In the genomic region with DNA sequence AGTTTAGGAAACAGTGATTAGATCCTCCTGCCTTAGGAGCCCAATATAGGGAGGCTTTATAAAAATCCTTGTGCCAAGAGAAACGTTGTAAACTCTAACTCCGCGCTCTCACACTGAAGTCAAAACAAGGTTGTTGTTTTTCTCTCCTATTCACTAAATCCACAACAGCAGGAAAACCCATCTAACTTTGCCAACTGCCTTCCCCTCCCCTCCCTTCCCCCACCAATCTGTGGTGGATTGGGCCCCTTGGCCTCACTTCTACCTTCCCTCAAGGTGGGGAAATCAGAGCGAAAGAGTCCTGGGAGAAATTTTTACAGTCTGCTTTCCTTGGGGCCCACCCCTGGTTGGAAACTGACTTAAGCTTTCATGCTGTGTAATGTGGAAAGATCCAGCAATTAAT, we compare ENCODE assay signal across 8 cellular contexts. TPM values are rescaled to one million over a fixed set of nuclear protein-coding genes. Genes with fewer than 3 reads are reported as not detected.
A peak's percentile ranks its signal among the peaks of the same experiment; 100 is the strongest.
DNase-seq lines count a peak whose midpoint lies in the region; ATAC-seq, FAIRE-seq and TF ChIP-seq lines count a peak whose summit lies in the region.

No MANE protein-coding gene starts in this region.

- TF ChIP-seq CTCF in left lung (IDR thresholded peaks at IDR 0.05): no peak
- TF ChIP-seq CTCF in stomach (IDR thresholded peaks at IDR 0.05): no peak

- 64 to 74% (median 66%) methylated on average over 4 of the region's 4 CpGs for WGBS in stomach, 5 donors

- FAIRE-seq in RCC 7860 (lab: Jason Lieb, UNC): no peak

- no peaks in the 10 kb centered on the region for H3K27me3 Mint-ChIP-seq in activated naive CD8-positive, alpha-beta T cell

- DNase-seq in DMS 273 (lab: John Stamatoyannopoulos, UW; ENCODE audit: unreplicated experiment): peak; percentile 29
- DNase-seq in DMS 273 treated with DMSO at 0.1 percent for 48 hours (lab: John Stamatoyannopoulos, UW): no peak
- no peak for DNase-seq in left lung
- DNase-seq in stomach: no peak
- no peak for DNase-seq in RCC 7860 (ENCODE audit: low spot score)
- no peak for DNase-seq in HPDE6-E6E7 (ENCODE audit: extremely low spot score)

- peaks cover 17 to 40% of the 10 kb centered on the region in 2 donors for H3K4me1 ChIP-seq in left lung
- H3K4me1 ChIP-seq in stomach: peaks cover 26 to 53% (median 43%) of the 10 kb centered on the region in 4 donors

- H3K36me3 ChIP-seq in left lung: no peaks in the 10 kb centered on the region
- H3K36me3 ChIP-seq in stomach: peaks cover 5 to 7% (median 6%) of the 10 kb centered on the region in 4 donors

- ATAC-seq in left lung: no peak
- no peak for ATAC-seq in HG02852 (IDR thresholded peaks at IDR 0.05; ENCODE audit: unreplicated experiment)

- no peaks in the 10 kb centered on the region for H3K36me3 Mint-ChIP-seq in activated naive CD8-positive, alpha-beta T cell

- peak overlapping the region; percentile 100 for H3K27ac Mint-ChIP-seq in activated naive CD8-positive, alpha-beta T cell

- no peaks in the 10 kb centered on the region for H3K9me3 Mint-ChIP-seq in activated naive CD8-positive, alpha-beta T cell (ENCODE audit: low read depth)

- no peak for TF ChIP-seq EP300 in stomach (IDR thresholded peaks at IDR 0.05)

- H3K4me1 Mint-ChIP-seq in activated naive CD8-positive, alpha-beta T cell (ENCODE audit: low read depth): peaks cover 62% of the 10 kb centered on the region

- no peak for TF ChIP-seq POLR2A in stomach (IDR thresholded peaks at IDR 0.05)

- H3K9me3 ChIP-seq in left lung (no peaks in the 10 kb centered on the region), stomach (no peaks in the 10 kb centered on the region)

- H3K4me3 Mint-ChIP-seq in activated naive CD8-positive, alpha-beta T cell: peak overlapping the region; percentile 96

- peak overlapping the region in 1 of 2 donors; percentile 61 for H3K4me3 ChIP-seq in left lung
- peak overlapping the region in 2 of 4 donors; percentile 50 to 63 for H3K4me3 ChIP-seq in stomach

- H3K27ac ChIP-seq in left lung (peak overlapping the region; percentile 98 to 99), stomach (peak overlapping the region; percentile 98 to 100 (median 100))

- no peaks in the 10 kb centered on the region for H3K27me3 ChIP-seq in left lung
- no peaks in the 10 kb centered on the region for H3K27me3 ChIP-seq in stomach

- intact Hi-C loops in left lung (cut with DNase I): no loop called here
- intact Hi-C loops in stomach (cut with DNase I; ENCODE audit: low total_unique reads): no loop called here

RNA-seq across cellular contexts. Expression of a gene that starts 1.4 kb away (rescaled TPM):
- total RNA-seq in left lung (10 to 100 TPM; 11.7 to 12.4 TPM), stomach (10 to 100 TPM in 2 of 5 donors, 1 to 10 TPM in 2, not detected in 1; 4.2 to 18.1 (median 10.6) TPM)
- 10 to 100 TPM; 14.1 to 27.2 (median 20.9) TPM for polyA plus RNA-seq in stomach

RNA-seq across cellular contexts. Expression of a gene that starts 42.4 kb away (rescaled TPM):
- total RNA-seq in left lung (under 1 TPM in 1 of 2 donors, not detected in 1; 0.13 TPM), stomach (under 1 TPM in 1 of 5 donors, not detected in 4; 0.37 TPM)
- under 1 TPM in 1 of 3 donors, not detected in 2; 0.03 TPM for polyA plus RNA-seq in stomach

RNA-seq across cellular contexts. Expression of a gene that starts 59.2 kb away (rescaled TPM):
- total RNA-seq in left lung: not detected
- not detected for total RNA-seq in stomach
- polyA plus RNA-seq in stomach: not detected
